ENCODE assay signal across 16 cellular contexts in the genomic region with DNA sequence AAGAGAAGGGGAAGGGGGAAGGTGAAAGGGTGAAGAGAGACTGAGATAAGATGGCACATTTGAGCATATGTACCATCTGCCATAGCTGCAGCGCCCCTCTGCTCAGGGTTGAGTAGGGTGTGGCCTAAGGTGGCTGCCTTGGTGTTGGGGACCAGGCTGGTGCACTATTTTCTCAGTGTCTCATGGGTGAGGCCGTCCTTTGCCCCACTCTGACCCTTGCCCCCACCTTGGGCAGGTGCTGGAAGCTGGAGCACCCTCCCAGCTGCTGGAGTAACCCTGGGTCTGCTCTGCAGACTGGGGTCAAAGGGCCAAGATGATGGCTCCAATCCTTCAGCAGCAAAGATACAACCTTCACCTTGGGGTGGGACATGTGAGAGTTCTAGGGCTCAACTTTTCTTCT.
A peak's percentile ranks its signal among the peaks of the same experiment; 100 is the strongest.
DNase-seq lines count a peak whose midpoint lies in the region; ATAC-seq, FAIRE-seq and TF ChIP-seq lines count a peak whose summit lies in the region.
"Had no signal": no experiment of that assay in that cellular context is flagged by ENCODE, and none has a peak within 500 bp of the region (broad histone marks: within the 10 kb centered on the region; RNA-seq: fewer than 3 reads in every experiment).

No MANE protein-coding gene starts in this region.

- TF ChIP-seq CTCF in heart left ventricle (IDR thresholded peaks at IDR 0.05), result no peak
- no peak for TF ChIP-seq CTCF in H1 (IDR thresholded peaks at IDR 0.05; ENCODE audit: control extremely low read depth in 1 of 3, insufficient read depth in 1 of 3, low read depth in 1 of 3, low read length in 3 of 3)
- TF ChIP-seq CTCF in mucosa of descending colon (IDR thresholded peaks at IDR 0.05), result no peak
- no peak for TF ChIP-seq CTCF in progenitor cell of endocrine pancreas (IDR thresholded peaks at IDR 0.05; ENCODE audit: unreplicated experiment)

- H3K27me3 ChIP-seq in heart left ventricle (no peaks in the 10 kb centered on the region), H1 (replicated peaks in 1 of 4; ENCODE audit: control insufficient read depth in 3 of 4, extremely low read depth in 1 of 4, insufficient read depth in 3 of 4, low read length in 3 of 4) (peaks cover 0 to 2% (median 0%) of the 10 kb centered on the region in 4 experiments; a peak in 1 of 7 replicates)

- ATAC-seq in heart left ventricle (no peak), left ventricle myocardium superior (no peak), mucosa of descending colon (peak; percentile 63)

- no peak for TF ChIP-seq EP300 in H1 (IDR thresholded peaks at IDR 0.05; ENCODE audit: borderline replicate concordance in 1 of 2, low read depth in 2 of 2, low read length in 2 of 2)

- no peak overlapping the region for H4K91ac ChIP-seq in H1 (replicated peaks; ENCODE audit: insufficient read length, low read length)

- no peak overlapping the region for H3K27ac Mint-ChIP-seq in progenitor cell of endocrine pancreas

- DNase-seq in heart left ventricle (no peak), left ventricle myocardium superior (no peak), H1 (ENCODE audit: low read depth in 1 of 2, low spot score in 2 of 2) (no peak), mucosa of descending colon (peak in 1 of 3 donors; percentile 29), NK-92 (lab: John Stamatoyannopoulos, UW; ENCODE audit: unreplicated experiment) (no peak), GF-D8 (lab: John Stamatoyannopoulos, UW) (no peak), progenitor cell of endocrine pancreas (ENCODE audit: low spot score, unreplicated experiment) (no peak)
- DNase-seq: C1 segment of cervical spinal cord; CD8-positive, alpha-beta memory T cell; DMS79 treated with DMSO at 0.1 percent for 48 hours; H7; NCI-H1417 treated with DMSO at 0.1 percent for 48 hours; NCI-H1930; NCI-H345; NCI-H524 treated with DMSO at 0.1 percent for 48 hours had no signal

- H2BK20ac ChIP-seq in H1 (ENCODE audit: low read length), result no peak overlapping the region

- H3K27ac ChIP-seq in heart left ventricle (peak overlapping the region in 9 of 12 donors; percentile 20 to 94 (median 84)), H1 (ENCODE audit: low read depth, low read length) (no peak overlapping the region)

- FAIRE-seq in H1 (lab: Jason Lieb, UNC), result no peak
- FAIRE-seq: D721Med had no signal

- H3K9me3 ChIP-seq in heart left ventricle (no peaks in the 10 kb centered on the region), H1 (ENCODE audit: insufficient read depth in 2 of 2, low read depth in 1 of 2, low read length in 1 of 2) (no peaks in the 10 kb centered on the region), mucosa of descending colon (no peaks in the 10 kb centered on the region)

- no peak overlapping the region for H2BK15ac ChIP-seq in H1 (ENCODE audit: low read length)

- no peak overlapping the region for H4K5ac ChIP-seq in H1 (ENCODE audit: insufficient read length, low read depth, low read length)

- H3K4me3 Mint-ChIP-seq in progenitor cell of endocrine pancreas (ENCODE audit: low read depth), result no peak overlapping the region
- H3K4me3 Mint-ChIP-seq: CD8-positive, alpha-beta memory T cell had no signal

- no peaks in the 10 kb centered on the region for H3K36me3 Mint-ChIP-seq in progenitor cell of endocrine pancreas (ENCODE audit: insufficient read depth)
- H3K36me3 Mint-ChIP-seq: CD8-positive, alpha-beta memory T cell had no signal

- H3K23me2 ChIP-seq in H1 (ENCODE audit: low read depth, low read length), result no peaks in the 10 kb centered on the region

- H3K56ac ChIP-seq in H1 (replicated peaks; ENCODE audit: insufficient read length, low read depth, low read length), result no peak overlapping the region

- H3K4me1 Mint-ChIP-seq in progenitor cell of endocrine pancreas (ENCODE audit: low read depth), result no peaks in the 10 kb centered on the region

- CTCF ChIA-PET in H1 (lab: Charles Lee; ENCODE audit: partially characterized antibody), result interaction anchor here (0.6 to 10.0 kb wide), 9 partner anchors 8 to 94 kb away, joined by 3 to 102 read pairs (median 4); a partner anchor contains a TSS

- H3K79me2 ChIP-seq in H1 (ENCODE audit: control insufficient read depth in 1 of 2, insufficient read depth in 2 of 2, low read length in 2 of 2), result no peaks in the 10 kb centered on the region

- no peaks in the 10 kb centered on the region for H3K79me1 ChIP-seq in H1 (ENCODE audit: low read depth, low read length)

- no peaks in the 10 kb centered on the region for H3K9me3 Mint-ChIP-seq in progenitor cell of endocrine pancreas (ENCODE audit: low read depth)
- H3K9me3 Mint-ChIP-seq: CD8-positive, alpha-beta memory T cell had no signal

- peak overlapping the region; percentile 52; the same call in 1 of the 2 replicates for H2BK12ac ChIP-seq in H1 (ENCODE audit: low read depth, low read length)

- no peak overlapping the region for H3K23ac ChIP-seq in H1 (ENCODE audit: insufficient read length)

- WGBS in heart left ventricle, 4 donors, result 93 to 100% (median 97%) methylated on average over 2 of the region's 2 CpGs
- 94% methylated on average over 2 of the region's 2 CpGs; no CpG with 5 or more reads in 1 of the 2 experiments for WGBS in H1 (ENCODE audit: extremely low coverage in 1 of 2, insufficient coverage in 1 of 2, insufficient read length in 1 of 2, insufficient replicate concordance in 2 of 2, low coverage in 1 of 2, low lambda C conversion rate in 2 of 2, missing lambda C conversion rate in 1 of 2), 2 experiments

- H3K27me3 Mint-ChIP-seq in progenitor cell of endocrine pancreas, result no peaks in the 10 kb centered on the region
- H3K27me3 Mint-ChIP-seq: CD8-positive, alpha-beta memory T cell had no signal

- H3K36me3 ChIP-seq in heart left ventricle, result no peaks in the 10 kb centered on the region
- H3K36me3 ChIP-seq in H1 (ENCODE audit: control insufficient read depth in 2 of 4, insufficient read depth in 4 of 4, low read length in 3 of 4), result no peaks in the 10 kb centered on the region
- no peaks in the 10 kb centered on the region for H3K36me3 ChIP-seq in mucosa of descending colon (ENCODE audit: low read depth)

- no peak overlapping the region for H3K4me2 ChIP-seq in H1 (ENCODE audit: insufficient read depth in 1 of 2, low read depth in 2 of 2, low read length in 2 of 2)

- no peak overlapping the region for H3K9ac ChIP-seq in H1 (replicated peaks in 1 of 4; ENCODE audit: extremely low read depth in 1 of 4, low read depth in 3 of 4, low read length in 3 of 4)

- H2AK5ac ChIP-seq in H1 (ENCODE audit: low read depth, low read length), result no peak overlapping the region

- intact Hi-C loops in heart left ventricle (cut with DNase I), result loop anchor here in 3 of 10 donors (5.0 to 10.0 kb wide), 3 partner anchors 45 to 68 kb away; a partner anchor contains a TSS
- intact Hi-C loops in left ventricle myocardium superior (cut with micrococcal nuclease), result loop anchor here (10.0 kb wide), 1 partner anchor 68 kb away; a partner anchor contains a TSS
- intact Hi-C loops in mucosa of descending colon (cut with DNase I, micrococcal nuclease), result no loop called here

- H4K20me1 ChIP-seq in H1 (replicated peaks in 1 of 2; ENCODE audit: control insufficient read depth in 1 of 2, insufficient read depth in 2 of 2, low read length in 2 of 2), result no peaks in the 10 kb centered on the region

- no peak overlapping the region for H2AFZ ChIP-seq in H1 (ENCODE audit: low read length)

- no peak overlapping the region for H4K8ac ChIP-seq in H1 (ENCODE audit: extremely low read depth, insufficient read depth, low read length)

- TF ChIP-seq RAD21 in H1 (IDR thresholded peaks at IDR 0.05 in 1 of 2, conservative IDR thresholded peaks at IDR 0.05 in 1 of 2; ENCODE audit: low read depth in 2 of 2, low read length in 2 of 2), result no peak

- no peak overlapping the region for H3K4me3 ChIP-seq in heart left ventricle
- no peak overlapping the region for H3K4me3 ChIP-seq in H1 (ENCODE audit: extremely low read depth in 1 of 4, insufficient read depth in 2 of 4, low read depth in 3 of 4, low read length in 4 of 4)
- H3K4me3 ChIP-seq in mucosa of descending colon, result no peak overlapping the region

- H3K4me1 ChIP-seq in heart left ventricle (peaks cover 0 to 53% (median 16%) of the 10 kb centered on the region in 12 donors), H1 (replicated peaks in 1 of 4; ENCODE audit: control insufficient read depth in 3 of 4, insufficient read depth in 4 of 4, low read length in 3 of 4) (peaks cover 6 to 17% (median 8%) of the 10 kb centered on the region in 4 experiments; a peak in 6 of 7 replicates), mucosa of descending colon (ENCODE audit: low read depth) (peaks cover 7% of the 10 kb centered on the region)

- TF ChIP-seq POLR2A in heart left ventricle (IDR thresholded peaks at IDR 0.05), result no peak
- TF ChIP-seq POLR2A in H1 (IDR thresholded peaks at IDR 0.05; ENCODE audit: control extremely low read depth in 1 of 2, low read depth in 2 of 2, low read length in 2 of 2), result no peak

- no peak overlapping the region for H3K4ac ChIP-seq in H1 (replicated peaks; ENCODE audit: insufficient read length, low read depth, low read length)

- POLR2A ChIA-PET in H1 (lab: Charles Lee; ENCODE audit: partially characterized antibody), result interaction anchor here (1.5 kb wide), 1 partner anchor 35 kb away, joined by 3 read pairs; no protein-coding TSS in a partner anchor

- H3K14ac ChIP-seq in H1 (ENCODE audit: insufficient read length), result no peak overlapping the region

- H2BK5ac ChIP-seq in H1 (ENCODE audit: low read depth, low read length), result no peak overlapping the region

- no peak overlapping the region for H2BK120ac ChIP-seq in H1 (replicated peaks; ENCODE audit: low read depth, low read length)

- no peak overlapping the region for H3K18ac ChIP-seq in H1 (ENCODE audit: extremely low read depth, low read length)

TF ChIP-seq in H1, 55 proteins besides CTCF, POLR2A, EP300 and RAD21 (continues in another document):
- TF ChIP-seq BRCA1 (IDR thresholded peaks at IDR 0.05; ENCODE audit: low read depth, low read length) (no peak), RNF2 (IDR thresholded peaks at IDR 0.05; ENCODE audit: borderline replicate concordance, low read depth, low read length, missing control alignments, poor library complexity, severe bottlenecking) (no peak), TAF1 (IDR thresholded peaks at IDR 0.05; ENCODE audit: low read depth, low read length) (no peak), SRF (IDR thresholded peaks at IDR 0.05; ENCODE audit: low read depth, low read length) (no peak), SIN3A (conservative IDR thresholded peaks at IDR 0.05 in 1 of 2, IDR thresholded peaks at IDR 0.05 in 1 of 2; ENCODE audit: low read depth in 1 of 2, low read length in 2 of 2) (no peak), PHF8 (conservative IDR thresholded peaks at IDR 0.05; ENCODE audit: low read depth, low read length) (no peak), CTBP2 (IDR thresholded peaks at IDR 0.05; ENCODE audit: borderline replicate concordance, insufficient read depth, insufficient read length, low read length) (no peak), BCL11A (IDR thresholded peaks at IDR 0.05; ENCODE audit: low read depth in 2 of 2, low read length in 2 of 2) (no peak), GABPA (IDR thresholded peaks at IDR 0.05; ENCODE audit: borderline replicate concordance, insufficient read depth, low read length) (no peak), SIX5 (IDR thresholded peaks at IDR 0.05; ENCODE audit: low read depth, low read length) (no peak), SUZ12 (IDR thresholded peaks at IDR 0.05; ENCODE audit: low read length) (no peak), MAFK (IDR thresholded peaks at IDR 0.05; ENCODE audit: low read depth, low read length) (no peak)
